In the genomic region with DNA sequence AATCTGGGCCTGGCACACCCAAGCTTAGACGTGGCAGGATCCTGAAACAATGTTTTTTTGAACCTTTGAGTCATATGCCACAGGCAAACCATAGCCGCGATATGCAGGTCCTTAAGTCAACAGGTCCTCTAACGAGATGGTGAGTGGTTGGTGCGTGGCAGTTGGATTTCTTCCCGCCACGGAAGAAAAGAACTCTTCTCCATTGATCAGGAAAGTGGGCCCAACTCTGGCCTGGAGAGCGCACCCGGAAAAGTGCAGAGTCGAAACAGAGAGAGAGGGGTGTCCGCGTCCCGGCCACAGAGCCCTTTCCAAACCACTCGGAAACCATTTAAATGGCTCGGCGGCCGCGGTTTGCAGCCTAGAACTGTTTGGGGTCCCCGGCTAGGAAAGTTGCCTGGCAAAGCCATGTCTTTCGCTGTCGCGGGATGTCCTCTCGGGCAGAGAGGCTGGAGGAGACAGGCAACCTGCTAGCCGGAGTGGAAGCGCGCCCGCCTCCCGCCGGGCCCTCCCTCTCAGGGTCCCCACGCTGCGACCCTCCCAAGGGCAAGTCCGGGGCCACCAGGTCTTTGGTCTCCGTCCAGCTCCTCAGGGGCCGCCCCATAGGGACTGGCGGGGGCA, we compare ENCODE assay signal across 8 cellular contexts. TPM values are rescaled to one million over a fixed set of nuclear protein-coding genes. Genes with fewer than 3 reads are reported as not detected.
DNase-seq lines count a peak whose midpoint lies in the region; ATAC-seq and TF ChIP-seq lines count a peak whose summit lies in the region.

No MANE protein-coding gene starts in this region.

- H3K9me2 ChIP-seq in hepatocyte (replicated peaks; ENCODE audit: insufficient read depth) = no peaks in the 10 kb centered on the region

- H3K36me3 ChIP-seq in hepatocyte (replicated peaks; ENCODE audit: insufficient read depth, low read depth) (no peaks in the 10 kb centered on the region), gastrocnemius medialis (no peaks in the 10 kb centered on the region)

- H3K36me3 Mint-ChIP-seq in activated naive CD8-positive, alpha-beta T cell = peaks cover 2% of the 10 kb centered on the region

- H4K20me1 ChIP-seq in hepatocyte (ENCODE audit: insufficient read depth, poor library complexity, severe bottlenecking) = no peaks in the 10 kb centered on the region

- H2AFZ ChIP-seq in hepatocyte = peak overlapping the region; percentile 61

- H3K4me2 ChIP-seq in hepatocyte = peak overlapping the region; percentile 85

- in situ Hi-C loops in gastrocnemius medialis (cut with MboI; ENCODE audit: low sequenced_read_pairs in 4 of 4) = no loop called here

- H3K27me3 ChIP-seq in HL-60 (ENCODE audit: insufficient read depth, poor library complexity, severe bottlenecking) = no peaks in the 10 kb centered on the region
- H3K27me3 ChIP-seq in hepatocyte = no peaks in the 10 kb centered on the region
- peaks cover 14 to 44% (median 27%) of the 10 kb centered on the region in 3 donors for H3K27me3 ChIP-seq in gastrocnemius medialis

- intact Hi-C loops in Right ventricle myocardium inferior (cut with DNase I) (no loop called here), left ventricle myocardium superior (cut with micrococcal nuclease) (no loop called here), gastrocnemius medialis (cut with DNase I; ENCODE audit: low total_unique reads) (no loop called here)

- H3K4me3 Mint-ChIP-seq in activated naive CD8-positive, alpha-beta T cell = peak overlapping the region; percentile 90

- peaks cover 17% of the 10 kb centered on the region for H3K4me1 Mint-ChIP-seq in activated naive CD8-positive, alpha-beta T cell (ENCODE audit: low read depth)

- peaks cover 38% of the 10 kb centered on the region for H3K79me2 ChIP-seq in hepatocyte

- ATAC-seq in Right ventricle myocardium inferior (no peak), left ventricle myocardium superior (no peak), gastrocnemius medialis (no peak)

- H3K27me3 Mint-ChIP-seq in activated naive CD8-positive, alpha-beta T cell = peaks cover 23% of the 10 kb centered on the region

- H3K9me3 Mint-ChIP-seq in activated naive CD8-positive, alpha-beta T cell (ENCODE audit: low read depth) = no peaks in the 10 kb centered on the region

- no peak overlapping the region for H3K27ac Mint-ChIP-seq in activated naive CD8-positive, alpha-beta T cell

- TF ChIP-seq CTCF in HL-60 (IDR thresholded peaks at IDR 0.05; ENCODE audit: insufficient read depth, low read length) (no peak), hepatocyte (IDR thresholded peaks at IDR 0.05; ENCODE audit: poor library complexity) (no peak), gastrocnemius medialis (IDR thresholded peaks at IDR 0.05 in 4 of 5, conservative IDR thresholded peaks at IDR 0.05 in 1 of 5) (no peak)

- H3K4me3 ChIP-seq in HL-60 (replicated peaks; ENCODE audit: insufficient read depth, low read length) (peak overlapping the region; percentile 97), hepatocyte (peak overlapping the region; percentile 62), gastrocnemius medialis (peak overlapping the region; percentile 18 to 50 (median 45))

- no peaks in the 10 kb centered on the region for H3K9me3 ChIP-seq in hepatocyte (ENCODE audit: low read depth)
- no peaks in the 10 kb centered on the region for H3K9me3 ChIP-seq in gastrocnemius medialis

- DNase-seq in Right ventricle myocardium inferior (ENCODE audit: missing footprints) = peak; percentile 68
- DNase-seq in left ventricle myocardium superior = no peak
- peak in 1 of 2 experiments; percentile 23 for DNase-seq in HL-60 (ENCODE audit: low read depth in 1 of 2, low spot score in 1 of 2)
- peak; percentile 50 for DNase-seq in hepatocyte (ENCODE audit: low spot score)
- DNase-seq in gastrocnemius medialis = no peak
- DNase-seq in T-helper 9 cell = no peak
- no peak for DNase-seq in NOMO-1 treated with dmso at 0.1 percent for 144 hours (lab: John Stamatoyannopoulos, UW; ENCODE audit: unreplicated experiment)

- WGBS in hepatocyte (ENCODE audit: low lambda C conversion rate, missing lambda C conversion rate) = 4% methylated on average over 29 of the region's 35 CpGs

- TF ChIP-seq POLR2A in gastrocnemius medialis (IDR thresholded peaks at IDR 0.05) = no peak

- H3K4me1 ChIP-seq in hepatocyte (ENCODE audit: insufficient read depth) (no peaks in the 10 kb centered on the region), gastrocnemius medialis (peaks cover 0 to 14% of the 10 kb centered on the region in 2 donors)

- H3K27ac ChIP-seq in HL-60 (replicated peaks) (peak overlapping the region; percentile 90), hepatocyte (peak overlapping the region; percentile 95), gastrocnemius medialis (no peak overlapping the region)

RNA-seq across cellular contexts. Expression of a gene that starts 0.8 kb away (rescaled TPM):
- total RNA-seq in Right ventricle myocardium inferior = not detected
- 0.17 TPM for total RNA-seq in left ventricle myocardium superior
- 48.1 and 49.9 TPM in 2 replicates for total RNA-seq in hepatocyte
- 15.8 and 21.5 TPM in 2 replicates for polyA plus RNA-seq in hepatocyte
- 1 to 10 TPM in 1 of 4 donors, under 1 TPM in 2, not detected in 1; 0.20 to 1.7 (median 0.56) TPM for total RNA-seq in gastrocnemius medialis

Comparison
In these comparisons a context has a peak if more than half of its experiments do, and no peak if none do; other contexts are left out.
1. DNase-seq: peak in Right ventricle myocardium inferior (single experiment) and hepatocyte (single experiment); none in left ventricle myocardium superior (single experiment), gastrocnemius medialis (0 of 2), T-helper 9 cell (single experiment) and NOMO-1 treated with dmso at 0.1 percent for 144 hours (single experiment).
2. H3K27ac ChIP-seq: peak in HL-60 (single experiment) and hepatocyte (single experiment); none in gastrocnemius medialis (0 of 4).
3. H3K4me3 ChIP-seq: peak in every context shown above with its lines; median percentile 97 in HL-60; 62 in hepatocyte; 45 in gastrocnemius medialis.
4. RNA of a gene that starts 0.8 kb away (total RNA-seq): 48.1 to 49.9 TPM in hepatocyte; 0.20 to 1.7 TPM in gastrocnemius medialis, 0.17 TPM in left ventricle myocardium superior (single experiment) and not detected in Right ventricle myocardium inferior (single experiment); every median in the first group is over 10 times any median in the second.